In the genomic region with DNA sequence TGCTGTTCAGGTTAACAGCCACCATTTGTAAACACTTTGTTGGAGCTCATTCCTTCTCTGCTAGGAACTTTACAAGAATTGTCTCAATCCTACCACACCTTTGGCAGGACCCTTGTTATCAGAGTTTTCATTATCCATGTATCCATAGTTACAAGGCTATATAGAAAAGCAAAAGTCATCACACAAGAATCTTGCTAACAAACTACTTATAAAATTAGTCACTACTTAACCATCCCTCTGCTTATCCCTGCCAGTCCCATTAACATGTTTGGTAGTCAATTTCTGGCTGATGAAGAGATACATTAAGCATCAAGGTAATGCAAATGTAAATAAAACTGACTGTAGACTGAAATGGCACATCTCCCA, we compare ENCODE assay signal across 13 cellular contexts. TPM values are rescaled to one million over a fixed set of nuclear protein-coding genes. Genes with fewer than 3 reads are reported as not detected.
A peak's percentile ranks its signal among the peaks of the same experiment; 100 is the strongest.
DNase-seq lines count a peak whose midpoint lies in the region; ATAC-seq and TF ChIP-seq lines count a peak whose summit lies in the region.
"Had no signal": no experiment of that assay in that cellular context is flagged by ENCODE, and none has a peak within 500 bp of the region (broad histone marks: within the 10 kb centered on the region; RNA-seq: fewer than 3 reads in every experiment).

No MANE protein-coding gene starts in this region.

- H3K4me3 ChIP-seq in SJSA1: no peak overlapping the region

- H3K27ac ChIP-seq in SJSA1: peak overlapping the region; percentile 59

- no peaks in the 10 kb centered on the region for H3K36me3 ChIP-seq in SJSA1

- H3K4me3 Mint-ChIP-seq in nephron progenitor cell: no peak overlapping the region
- H3K4me3 Mint-ChIP-seq: nephron had no signal

- DNase-seq in AG20443 (ENCODE audit: low spot score) (peak; percentile 70), SJSA1 (ENCODE audit: low read depth in 1 of 2, low spot score in 2 of 2) (peak in 1 of 2 experiments; percentile 23), hepatic stellate cell (ENCODE audit: low spot score) (peak; percentile 65), nephron progenitor cell (no peak)
- no peak for DNase-seq in stimulated activated CD4-positive, alpha-beta T cell treated with anti-CD3 and anti-CD28 coated beads, Interleukin-4, amount 100 ng/mL, for 4 hours
- DNase-seq: activated CD4-positive, alpha-beta T cell treated with anti-CD3 and anti-CD28 coated beads, Interleukin-2, amount 50 U/mL, for 4 hours; activated naive CD4-positive, alpha-beta T cell treated with anti-CD3 and anti-CD28 coated beads, Interleukin-2, amount 50 U/mL, for 16 hours; effector CD8-positive, alpha-beta T cell; GDM1; MV-4-11; NCI-H510A treated with DMSO at 0.1 percent for 48 hours had no signal

- no peak overlapping the region for H3K27ac Mint-ChIP-seq in nephron progenitor cell
- H3K27ac Mint-ChIP-seq: nephron had no signal

- no peak for TF ChIP-seq CTCF in nephron progenitor cell (IDR thresholded peaks at IDR 0.05)

- no peak for ATAC-seq in HG03139 (IDR thresholded peaks at IDR 0.05; ENCODE audit: unreplicated experiment)

- H3K27me3 Mint-ChIP-seq in nephron progenitor cell (ENCODE audit: low read depth, poor library complexity): peaks cover 9% of the 10 kb centered on the region

- H3K4me1 ChIP-seq in SJSA1 (replicated peaks): peaks cover 12% of the 10 kb centered on the region

- no peaks in the 10 kb centered on the region for H3K9me3 Mint-ChIP-seq in nephron progenitor cell
- H3K9me3 Mint-ChIP-seq: nephron had no signal

- H3K9me3 ChIP-seq in SJSA1 (replicated peaks): no peaks in the 10 kb centered on the region

- H3K4me1 Mint-ChIP-seq in nephron progenitor cell: peaks cover 5% of the 10 kb centered on the region
- H3K4me1 Mint-ChIP-seq: nephron had no signal

- no peaks in the 10 kb centered on the region for H3K27me3 ChIP-seq in SJSA1 (replicated peaks)

- H3K36me3 Mint-ChIP-seq in nephron progenitor cell (ENCODE audit: low read depth): peaks cover 5% of the 10 kb centered on the region

RNA-seq across cellular contexts. Expression of gene ZSWIM3, which starts 10.4 kb away (rescaled TPM):
- total RNA-seq in SJSA1 (2014; rRNA removed; shearing (Covaris generic)): 3.6 and 4.9 TPM in 2 replicates

RNA-seq across cellular contexts. Expression of gene ACOT8, which starts 10.6 kb away (rescaled TPM):
- 41.8 and 56.3 TPM in 2 replicates for total RNA-seq in SJSA1 (2014; rRNA removed; shearing (Covaris generic))

RNA-seq across cellular contexts. Expression of gene ZSWIM1, which starts 13.2 kb away (rescaled TPM):
- total RNA-seq in SJSA1 (2014; rRNA removed; shearing (Covaris generic)): 3.9 and 11.7 TPM in 2 replicates

RNA-seq across cellular contexts. Expression of gene SPATA25, which starts 19.6 kb away (rescaled TPM):
- total RNA-seq in SJSA1 (2014; rRNA removed; shearing (Covaris generic)): 0.89 TPM in 1 of 2 replicates, not detected in the other

RNA-seq across cellular contexts. Expression of gene NEURL2, which starts 23.2 kb away (rescaled TPM):
- total RNA-seq in SJSA1 (2014; rRNA removed; shearing (Covaris generic)): 1.9 and 2.7 TPM in 2 replicates

Comparison
In these comparisons a context has a peak if more than half of its experiments do, and no peak if none do; other contexts are left out.
1. DNase-seq: peak in AG20443 (single experiment) and hepatic stellate cell (single experiment); none in nephron progenitor cell (single experiment) and stimulated activated CD4-positive, alpha-beta T cell treated with anti-CD3 and anti-CD28 coated beads, Interleukin-4, amount 100 ng/mL, for 4 hours (0 of 2).